8 cellular contexts compared by ENCODE assay signal in genomic region chr5:172835246-172836030, GRCh38. TPM values are rescaled to one million over a fixed set of nuclear protein-coding genes. Genes with fewer than 3 reads are reported as not detected.
DNase-seq lines count a peak whose midpoint lies in the region; TF ChIP-seq lines count a peak whose summit lies in the region.

No MANE protein-coding gene starts in this region.

- no peak overlapping the region for H2AFZ ChIP-seq in neural cell (ENCODE audit: low read depth, low read length)

- H3K4me1 ChIP-seq in duodenal mucosa (ENCODE audit: control insufficient read depth in 1 of 2, insufficient read depth in 2 of 2, low read length in 2 of 2), result peaks cover 35 to 43% of the 10 kb centered on the region in 2 donors

- in situ Hi-C loops in ACHN (cut with HindIII; ENCODE audit: low pct_ligation_motif_present, low pct_unique_long_range_greater_than_20kb, low sequenced_read_pairs), result no loop called here

- H3K27ac ChIP-seq in C4-2B, result peak overlapping the region; percentile 95
- peak overlapping the region; percentile 80 for H3K27ac ChIP-seq in duodenal mucosa (ENCODE audit: low read depth, low read length)
- H3K27ac ChIP-seq in neural cell (ENCODE audit: low read length), result peak overlapping the region; percentile 45

- H3K9me2 ChIP-seq in neural cell (ENCODE audit: insufficient read depth, low read length), result no peaks in the 10 kb centered on the region

- H4K20me1 ChIP-seq in neural cell (ENCODE audit: insufficient read depth), result no peaks in the 10 kb centered on the region

- DNase-seq in LNCaP clone FGC (ENCODE audit: low read depth), result no peak
- no peak for DNase-seq in ACHN
- DNase-seq in DMS79 treated with DMSO at 0.1 percent for 48 hours (lab: John Stamatoyannopoulos, UW), result no peak
- DNase-seq in OCI-M2 (lab: John Stamatoyannopoulos, UW; ENCODE audit: unreplicated experiment), result no peak
- DNase-seq in cerebellum (ENCODE audit: low spot score), result no peak

- H3K9ac ChIP-seq in duodenal mucosa (ENCODE audit: low read depth in 1 of 2, low read length in 2 of 2) (peak overlapping the region; percentile 73 to 89), neural cell (ENCODE audit: low read length) (peak overlapping the region; percentile 82)

- TF ChIP-seq EP300 in neural cell (conservative IDR thresholded peaks at IDR 0.05; ENCODE audit: poor library complexity, severe bottlenecking), result no peak

- TF ChIP-seq RAD21 in neural cell (conservative IDR thresholded peaks at IDR 0.05), result no peak

- H3K27me3 ChIP-seq in duodenal mucosa (ENCODE audit: control insufficient read depth in 1 of 2, insufficient read depth in 2 of 2, low read length in 2 of 2) (no peaks in the 10 kb centered on the region), neural cell (ENCODE audit: insufficient read depth, low read depth, low read length) (no peaks in the 10 kb centered on the region)

- TF ChIP-seq CTCF in C4-2B (conservative IDR thresholded peaks at IDR 0.05) (no peak), LNCaP clone FGC (IDR thresholded peaks at IDR 0.05; ENCODE audit: control insufficient read depth, extremely low read depth, insufficient read depth) (no peak), neural cell (IDR thresholded peaks at IDR 0.05; ENCODE audit: poor library complexity, severe bottlenecking) (no peak)

- H3K4me3 ChIP-seq in LNCaP clone FGC (ENCODE audit: low read depth, low read length) (peak overlapping the region; percentile 95), duodenal mucosa (ENCODE audit: low read depth in 1 of 2, low read length in 2 of 2) (peak overlapping the region; percentile 80 to 87), neural cell (ENCODE audit: low read length) (peak overlapping the region; percentile 88)

- peak overlapping the region; percentile 88 for H3K4me2 ChIP-seq in neural cell (ENCODE audit: low read length)

- H3K79me2 ChIP-seq in neural cell (replicated peaks; ENCODE audit: insufficient read depth, low read length), result peaks cover 24% of the 10 kb centered on the region

- H3K36me3 ChIP-seq in duodenal mucosa (ENCODE audit: control insufficient read depth in 1 of 2, insufficient read depth in 2 of 2, low read length in 2 of 2) (no peaks in the 10 kb centered on the region), neural cell (ENCODE audit: insufficient read depth, low read length) (no peaks in the 10 kb centered on the region)

- H3K9me3 ChIP-seq in duodenal mucosa (ENCODE audit: control insufficient read depth in 1 of 2, low read length in 2 of 2), result no peaks in the 10 kb centered on the region
- H3K9me3 ChIP-seq in neural cell (ENCODE audit: low read length), result no peaks in the 10 kb centered on the region

- no peaks in the 10 kb centered on the region for H3F3A ChIP-seq in neural cell (ENCODE audit: insufficient read depth, low read length, poor library complexity, severe bottlenecking)

TF ChIP-seq in neural cell, 6 proteins besides CTCF, POLR2A, EP300 and RAD21:
- TF ChIP-seq EZH2 (IDR thresholded peaks at IDR 0.05; ENCODE audit: borderline replicate concordance, insufficient read depth, low read length, poor library complexity, severe bottlenecking) (no peak), REST (IDR thresholded peaks at IDR 0.05; ENCODE audit: borderline replicate concordance) (no peak), SMC3 (conservative IDR thresholded peaks at IDR 0.05; ENCODE audit: poor library complexity) (no peak)
TF ChIP-seq in neural cell: peak in this region for 0.

RNA-seq across cellular contexts. Expression of gene ERGIC1, which starts 1.4 kb away (rescaled TPM):
- 59.1 and 69.4 TPM in 2 replicates for polyA plus RNA-seq in neural cell
- 54.3 and 58.1 TPM in 2 replicates for polyA minus RNA-seq in neural cell
- 59.2 TPM for total RNA-seq in cerebellum

Comparison
In these comparisons a context has a peak if more than half of its experiments do, and no peak if none do; other contexts are left out.
1. H3K27ac ChIP-seq: peak in every context shown above with its lines; median percentile 95 in C4-2B; 80 in duodenal mucosa; 45 in neural cell.